In the genomic region with DNA sequence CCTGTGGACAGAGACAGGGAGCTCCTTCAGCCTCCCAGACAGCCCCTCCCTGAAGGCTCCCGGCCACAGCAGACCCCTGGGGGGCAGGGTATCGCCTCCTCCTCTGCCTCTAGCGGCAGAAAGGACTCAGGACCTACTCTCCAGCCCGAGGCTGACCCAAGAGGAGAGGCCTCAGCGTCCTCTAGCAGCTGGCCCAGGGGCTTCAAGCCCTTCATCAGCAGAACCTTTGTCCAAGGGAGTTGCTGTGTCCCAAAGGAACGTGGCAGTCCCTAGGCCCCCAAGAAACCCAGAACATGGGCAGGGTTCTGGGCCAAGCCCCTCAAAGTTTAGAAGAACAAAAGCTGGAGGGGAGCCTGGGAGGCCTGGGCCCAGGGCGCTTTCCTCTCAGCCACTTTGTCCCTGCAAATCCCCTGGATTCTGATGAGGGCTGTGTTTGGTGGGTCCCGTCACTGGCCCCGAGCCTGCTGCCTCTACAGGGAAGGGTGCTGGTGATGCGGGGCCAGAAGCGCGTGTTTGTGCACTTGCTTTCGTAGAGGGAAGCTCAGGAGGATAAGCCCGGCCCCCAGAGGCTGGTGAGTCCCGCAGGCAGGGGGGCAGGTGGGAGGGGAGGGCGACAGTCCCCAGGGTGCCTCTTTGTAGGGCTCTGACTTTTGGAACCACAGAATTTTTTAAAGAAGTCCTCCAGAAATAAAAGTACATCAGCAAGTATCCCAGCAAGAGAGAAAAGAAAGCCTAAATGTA, we compare ENCODE assay signal across 14 cellular contexts. TPM values are rescaled to one million over a fixed set of nuclear protein-coding genes. Genes with fewer than 3 reads are reported as not detected.
A peak's percentile ranks its signal among the peaks of the same experiment; 100 is the strongest.
DNase-seq lines count a peak whose midpoint lies in the region; ATAC-seq, FAIRE-seq and TF ChIP-seq lines count a peak whose summit lies in the region.
"Had no signal": no experiment of that assay in that cellular context is flagged by ENCODE, and none has a peak within 500 bp of the region (broad histone marks: within the 10 kb centered on the region; RNA-seq: fewer than 3 reads in every experiment).

No MANE protein-coding gene starts in this region.

- no peak overlapping the region for H3K27ac ChIP-seq in HepG2 (ENCODE audit: extremely low read length, insufficient read depth, low read length)
- H3K27ac ChIP-seq in right lobe of liver = no peak overlapping the region
- H3K27ac ChIP-seq in mesenchymal stem cell (ENCODE audit: low read length, poor library complexity, severe bottlenecking) = no peak overlapping the region
- H3K27ac ChIP-seq in upper lobe of left lung = peak overlapping the region; percentile 33 to 75 (median 50)
- H3K27ac ChIP-seq: parathyroid adenoma had no signal

- H3K4me3 Mint-ChIP-seq in activated naive CD8-positive, alpha-beta T cell = peak overlapping the region; percentile 13
- H3K4me3 Mint-ChIP-seq: activated CD4-positive, alpha-beta T cell treated with anti-CD3 and anti-CD28 coated beads, Interleukin-2, amount 10 ng/mL, durations not matched to agents 7 days and 5 days; HFFc6 had no signal

- no TSS peak for BruUV-seq in HepG2 (replicated peaks; lab: Mats Ljungman, UMichigan)

- TF ChIP-seq EP300 in HepG2 (IDR thresholded peaks at IDR 0.05; ENCODE audit: low read depth in 2 of 2, low read length in 2 of 2) (no peak), HepG2 (CRISPR knock-in tag; IDR thresholded peaks at IDR 0.05; ENCODE audit: borderline replicate concordance) (no peak), upper lobe of left lung (IDR thresholded peaks at IDR 0.05) (no peak)

- peak overlapping the region; percentile 43 to 58 (median 57) for H3K4me3 ChIP-seq in HepG2 (replicated peaks in 1 of 3; ENCODE audit: insufficient read depth in 1 of 3, low read depth in 2 of 3, low read length in 3 of 3)
- H3K4me3 ChIP-seq in right lobe of liver = no peak overlapping the region
- H3K4me3 ChIP-seq in mesenchymal stem cell (ENCODE audit: insufficient read depth in 1 of 2, low read depth in 1 of 2, low read length in 2 of 2) = peak overlapping the region in 1 of 2 experiments; percentile 45
- H3K4me3 ChIP-seq in upper lobe of left lung = no peak overlapping the region

- H3K23ac ChIP-seq in mesenchymal stem cell (ENCODE audit: low read length in 2 of 2) = no peak overlapping the region

- no peaks in the 10 kb centered on the region for H3K27me3 Mint-ChIP-seq in activated naive CD8-positive, alpha-beta T cell
- H3K27me3 Mint-ChIP-seq: activated CD4-positive, alpha-beta T cell treated with anti-CD3 and anti-CD28 coated beads, Interleukin-2, amount 10 ng/mL, durations not matched to agents 7 days and 5 days had no signal

- no peaks in the 10 kb centered on the region for H3K27me3 ChIP-seq in HepG2 (ENCODE audit: control insufficient read depth in 1 of 2, insufficient read depth in 2 of 2, low read length in 2 of 2)
- H3K27me3 ChIP-seq in right lobe of liver = no peaks in the 10 kb centered on the region
- peaks cover 56 to 64% of the 10 kb centered on the region in 2 experiments for H3K27me3 ChIP-seq in mesenchymal stem cell (ENCODE audit: control insufficient read depth in 1 of 2, insufficient read depth in 1 of 2, low read length in 2 of 2)
- H3K27me3 ChIP-seq in upper lobe of left lung = no peaks in the 10 kb centered on the region

- DNase-seq in HepG2 (ENCODE audit: low spot score) (peak; percentile 36), right lobe of liver (no peak), mesenchymal stem cell (no peak), upper lobe of left lung (peak; percentile 48 to 49)
- DNase-seq: activated CD4-positive, alpha-beta T cell treated with anti-CD3 and anti-CD28 coated beads, Interleukin-2, amount 10 ng/mL, durations not matched to agents 7 days and 5 days; activated effector memory CD4-positive, alpha-beta T cell treated with anti-CD3 and anti-CD28 coated beads, Interleukin-2, amount 50 U/mL, for 16 hours; HFFc6; NCI-H1048; T-helper 1 cell had no signal

- H3K4me2 ChIP-seq in HepG2 (ENCODE audit: low read depth, low read length) (peak overlapping the region; percentile 72), mesenchymal stem cell (ENCODE audit: low read length, poor library complexity, severe bottlenecking) (no peak overlapping the region)

- CTCF ChIA-PET in HepG2 (lab: Yijun Ruan, JAX; ENCODE audit: low intra/inter-chr PET ratio, low total read pairs) = no interaction called here

- TF ChIP-seq POLR2A in HepG2 (IDR thresholded peaks at IDR 0.05; ENCODE audit: insufficient read depth in 1 of 2, low read depth in 2 of 2, low read length in 2 of 2) (no peak), right lobe of liver (IDR thresholded peaks at IDR 0.05) (no peak), upper lobe of left lung (IDR thresholded peaks at IDR 0.05) (no peak)

- peaks cover 5% of the 10 kb centered on the region for H3K36me3 Mint-ChIP-seq in activated naive CD8-positive, alpha-beta T cell

- no peak overlapping the region for H3K14ac ChIP-seq in mesenchymal stem cell (ENCODE audit: low read length in 2 of 2)

- no peak overlapping the region for H2BK15ac ChIP-seq in mesenchymal stem cell (ENCODE audit: low read depth, poor library complexity, severe bottlenecking)

- H2AFZ ChIP-seq in HepG2 (ENCODE audit: low read length) (no peak overlapping the region), mesenchymal stem cell (ENCODE audit: low read depth, low read length) (no peak overlapping the region)
- H2AFZ ChIP-seq: parathyroid adenoma had no signal

- peaks cover 0 to 3% of the 10 kb centered on the region in 2 experiments; a peak in 3 of 5 replicates for H3K36me3 ChIP-seq in HepG2 (replicated peaks in 1 of 2; ENCODE audit: control insufficient read depth in 1 of 2, insufficient read depth in 2 of 2, low read length in 2 of 2)
- no peaks in the 10 kb centered on the region for H3K36me3 ChIP-seq in right lobe of liver
- H3K36me3 ChIP-seq in mesenchymal stem cell (ENCODE audit: control insufficient read depth in 1 of 2, insufficient read depth in 2 of 2, low read depth in 1 of 2, low read length in 2 of 2) = no peaks in the 10 kb centered on the region
- H3K36me3 ChIP-seq in upper lobe of left lung = peaks cover 0 to 2% (median 1%) of the 10 kb centered on the region in 4 donors

- no peak overlapping the region for H4K91ac ChIP-seq in mesenchymal stem cell (ENCODE audit: low read length)

- peak; percentile 32; the same call in 1 of the 2 replicates for TF ChIP-seq RAD21 in HepG2 (CRISPR knock-in tag; IDR thresholded peaks at IDR 0.05)

- H3K9me3 ChIP-seq in HepG2 (ENCODE audit: low read length) (no peaks in the 10 kb centered on the region), right lobe of liver (no peaks in the 10 kb centered on the region), mesenchymal stem cell (ENCODE audit: control insufficient read depth, low read length) (no peaks in the 10 kb centered on the region), upper lobe of left lung (no peaks in the 10 kb centered on the region)

- no peaks in the 10 kb centered on the region for H4K20me1 ChIP-seq in HepG2 (ENCODE audit: insufficient read depth, low read length)

- H2BK12ac ChIP-seq in mesenchymal stem cell (ENCODE audit: low read length in 2 of 2) = no peak overlapping the region

- no peak overlapping the region for H2AK5ac ChIP-seq in mesenchymal stem cell (ENCODE audit: low read length, severe bottlenecking)

- no peak overlapping the region for H2BK120ac ChIP-seq in mesenchymal stem cell (ENCODE audit: low read depth, low read length)

- FAIRE-seq in HepG2 (lab: Jason Lieb, UNC) = no peak

- POLR2A ChIA-PET in HepG2 (lab: Yijun Ruan, JAX) = interaction anchor here (0.8 to 2.5 kb wide), 10 partner anchors 9 to 105 kb away, joined by 3 to 17 read pairs (median 6); a partner anchor contains a TSS

- H3K4ac ChIP-seq in mesenchymal stem cell (ENCODE audit: low read depth in 1 of 2, low read length in 2 of 2) = no peak overlapping the region

- H3K4me1 Mint-ChIP-seq in activated naive CD8-positive, alpha-beta T cell (ENCODE audit: low read depth) = peaks cover 50% of the 10 kb centered on the region

- peak overlapping the region; percentile 68 for H3K27ac Mint-ChIP-seq in activated naive CD8-positive, alpha-beta T cell
- H3K27ac Mint-ChIP-seq: activated CD4-positive, alpha-beta T cell treated with anti-CD3 and anti-CD28 coated beads, Interleukin-2, amount 10 ng/mL, durations not matched to agents 7 days and 5 days; HFFc6 had no signal

- in situ Hi-C loops in HepG2 (cut with HindIII; ENCODE audit: extremely low pct_ligation_motif_present, low pct_unique_long_range_greater_than_20kb) = no loop called here

- H3K18ac ChIP-seq in mesenchymal stem cell (ENCODE audit: low read depth in 1 of 2, low read length in 2 of 2) = no peak overlapping the region

- ATAC-seq in HepG2 = peak; percentile 62
- ATAC-seq in right lobe of liver = no peak
- ATAC-seq in upper lobe of left lung (ENCODE audit: low FRiP score in 2 of 2) = no peak
- ATAC-seq in GM19467 (IDR thresholded peaks at IDR 0.05; ENCODE audit: unreplicated experiment) = no peak
- no peak for ATAC-seq in GM18502 (IDR thresholded peaks at IDR 0.05; ENCODE audit: poor library complexity, unreplicated experiment)
- ATAC-seq in GM21619 (IDR thresholded peaks at IDR 0.05; ENCODE audit: unreplicated experiment) = no peak

- intact Hi-C loops in HepG2 (cut with micrococcal nuclease; ENCODE audit: unreplicated experiment) (loop anchor here (1.0 kb wide), 1 partner anchor 15 kb away; no protein-coding TSS in a partner anchor), right lobe of liver (cut with DNase I) (loop anchor here in 1 of 2 donors (10.0 kb wide), 1 partner anchor 103 kb away; a partner anchor contains a TSS)

- no peaks in the 10 kb centered on the region for H3K79me1 ChIP-seq in mesenchymal stem cell (replicated peaks; ENCODE audit: low read length, poor library complexity, severe bottlenecking)

- peaks cover 81% of the 10 kb centered on the region for H3K4me1 ChIP-seq in HepG2 (ENCODE audit: insufficient read depth, low read length)
- H3K4me1 ChIP-seq in right lobe of liver = peaks cover 1 to 25% (median 12%) of the 10 kb centered on the region in 4 donors
- H3K4me1 ChIP-seq in mesenchymal stem cell (ENCODE audit: control insufficient read depth, insufficient read depth, low read depth, low read length) = peaks cover 12% of the 10 kb centered on the region
- peaks cover 33 to 60% (median 47%) of the 10 kb centered on the region in 4 donors for H3K4me1 ChIP-seq in upper lobe of left lung
- H3K4me1 ChIP-seq: parathyroid adenoma had no signal

- no peak overlapping the region for H2BK5ac ChIP-seq in mesenchymal stem cell (ENCODE audit: low read depth, low read length, poor library complexity, severe bottlenecking)

- H3K9me3 Mint-ChIP-seq in activated naive CD8-positive, alpha-beta T cell (ENCODE audit: low read depth) = no peaks in the 10 kb centered on the region
- H3K9me3 Mint-ChIP-seq: HFFc6 had no signal

- WGBS in HepG2 (ENCODE audit: low lambda C conversion rate) = 14% methylated on average over 13 of the region's 16 CpGs
- 68% methylated on average over 6 of the region's 16 CpGs for WGBS in right lobe of liver (ENCODE audit: insufficient coverage, low coverage, low lambda C conversion rate, missing lambda C conversion rate)
- WGBS in mesenchymal stem cell = 51% methylated on average over 15 of the region's 16 CpGs
- 68 to 78% methylated on average over 12 to 16 of the region's 16 CpGs for WGBS in upper lobe of left lung, 2 donors

- H4K8ac ChIP-seq in mesenchymal stem cell (ENCODE audit: low read length) = no peak overlapping the region

- no peaks in the 10 kb centered on the region for H3K79me2 ChIP-seq in HepG2 (ENCODE audit: insufficient read depth, low read length)
- H3K79me2 ChIP-seq: parathyroid adenoma had no signal

- H3K9ac ChIP-seq in HepG2 (ENCODE audit: insufficient read depth, low read depth, low read length) (peak overlapping the region; percentile 55), mesenchymal stem cell (ENCODE audit: low read length) (peak overlapping the region; percentile 0)
- H3K9ac ChIP-seq: parathyroid adenoma had no signal

- TF ChIP-seq CTCF in HepG2 (CRISPR knock-in tag; IDR thresholded peaks at IDR 0.05) (peak; percentile 53), right lobe of liver (IDR thresholded peaks at IDR 0.05) (no peak), upper lobe of left lung (IDR thresholded peaks at IDR 0.05) (no peak)

RNA-seq across cellular contexts. Expression of a gene that starts 13.3 kb away (rescaled TPM):
- 1.6 and 4.2 TPM in 2 replicates for total RNA-seq in HepG2 (2016; rRNA removed; fragmentation: Illumina TruSeq; extraction: Trizol)
- 0.71 and 0.91 TPM in 2 replicates for total RNA-seq in HepG2 (2016; cell fraction: cytosol; rRNA removed; fragmentation: Illumina TruSeq; extraction: Trizol; ENCODE audit: low read depth)
- 2.3 and 3.5 TPM in 2 replicates for total RNA-seq in HepG2 (2016; cell fraction: insoluble cytoplasmic fraction; rRNA removed; fragmentation: Illumina TruSeq; extraction: Trizol)
- total RNA-seq in HepG2 (2016; cell fraction: membrane; rRNA removed; fragmentation: Illumina TruSeq; extraction: Trizol) = 1.2 and 1.9 TPM in 2 replicates
- total RNA-seq in HepG2 (2016; cell fraction: nucleus; rRNA removed; fragmentation: Illumina TruSeq; extraction: Trizol) = 6.5 and 6.6 TPM in 2 replicates
- polyA plus RNA-seq in HepG2 (2011; rRNA removed) = 18.0 and 26.4 TPM in 2 replicates
- polyA plus RNA-seq in HepG2 (2011; cell fraction: cytosol; rRNA removed) = 22.3 and 25.2 TPM in 2 replicates
- polyA plus RNA-seq in HepG2 (2011; cell fraction: nucleus; rRNA removed) = 63.6 and 64.3 TPM in 2 replicates
- polyA plus RNA-seq in HepG2 (2012) = 28.1 and 37.9 TPM in 2 replicates
- polyA plus RNA-seq in HepG2 (2016; cell fraction: cytosol; fragmentation: Illumina TruSeq; extraction: Trizol; ENCODE audit: low read depth) = 0.53 and 1.0 TPM in 2 replicates
- polyA plus RNA-seq in HepG2 (2016; cell fraction: insoluble cytoplasmic fraction; fragmentation: Illumina TruSeq; extraction: Trizol; ENCODE audit: low read depth) = 2.2 and 2.5 TPM in 2 replicates
- polyA plus RNA-seq in HepG2 (2016; cell fraction: membrane; fragmentation: Illumina TruSeq; extraction: Trizol; ENCODE audit: low read depth) = 1.3 and 1.5 TPM in 2 replicates
- polyA plus RNA-seq in HepG2 (2016; cell fraction: nucleus; fragmentation: Illumina TruSeq; extraction: Trizol; ENCODE audit: insufficient read depth, low read depth) = 5.9 and 7.0 TPM in 2 replicates
- polyA minus RNA-seq in HepG2 (2011; rRNA and poly(A)+ RNA removed; ENCODE audit: low replicate concordance) = 1.4 and 26.8 TPM in 2 replicates
- 11.9 and 12.6 TPM in 2 replicates for polyA minus RNA-seq in HepG2 (2011; cell fraction: cytosol; rRNA and poly(A)+ RNA removed)
- 10.0 and 14.7 TPM in 2 replicates for polyA minus RNA-seq in HepG2 (2011; cell fraction: nucleus; rRNA and poly(A)+ RNA removed)
- total RNA-seq in right lobe of liver = 10 to 100 TPM; 12.9 to 61.8 (median 36.6) TPM
- polyA plus RNA-seq in mesenchymal stem cell (2013, experiment 1 of 2) = 0.40 TPM
- 0.14 TPM for polyA plus RNA-seq in mesenchymal stem cell (2013, experiment 2 of 2)
- 100 to 1,000 TPM in 5 of 6 donors, 10 to 100 TPM in 1; 73.1 to 435 (median 149) TPM for total RNA-seq in upper lobe of left lung

RNA-seq across cellular contexts. Expression of a gene that starts 32.4 kb away (rescaled TPM):
- total RNA-seq in HepG2 (2016; rRNA removed; fragmentation: Illumina TruSeq; extraction: Trizol) = 47.1 and 51.5 TPM in 2 replicates
- total RNA-seq in HepG2 (2016; cell fraction: cytosol; rRNA removed; fragmentation: Illumina TruSeq; extraction: Trizol; ENCODE audit: low read depth) = 43.4 and 50.9 TPM in 2 replicates
- 51.9 and 55.4 TPM in 2 replicates for total RNA-seq in HepG2 (2016; cell fraction: insoluble cytoplasmic fraction; rRNA removed; fragmentation: Illumina TruSeq; extraction: Trizol)
- total RNA-seq in HepG2 (2016; cell fraction: membrane; rRNA removed; fragmentation: Illumina TruSeq; extraction: Trizol) = 31.2 and 37.8 TPM in 2 replicates
- total RNA-seq in HepG2 (2016; cell fraction: nucleus; rRNA removed; fragmentation: Illumina TruSeq; extraction: Trizol) = 17.3 and 20.5 TPM in 2 replicates
- polyA plus RNA-seq in HepG2 (2011; rRNA removed) = 21.0 and 22.6 TPM in 2 replicates
- 32.4 and 47.0 TPM in 2 replicates for polyA plus RNA-seq in HepG2 (2011; cell fraction: cytosol; rRNA removed)
- polyA plus RNA-seq in HepG2 (2011; cell fraction: nucleus; rRNA removed) = 22.9 and 26.2 TPM in 2 replicates
- polyA plus RNA-seq in HepG2 (2012) = 22.9 TPM in 2 replicates
- 43.3 and 45.1 TPM in 2 replicates for polyA plus RNA-seq in HepG2 (2016; cell fraction: cytosol; fragmentation: Illumina TruSeq; extraction: Trizol; ENCODE audit: low read depth)
- 53.9 and 57.5 TPM in 2 replicates for polyA plus RNA-seq in HepG2 (2016; cell fraction: insoluble cytoplasmic fraction; fragmentation: Illumina TruSeq; extraction: Trizol; ENCODE audit: low read depth)
- polyA plus RNA-seq in HepG2 (2016; cell fraction: membrane; fragmentation: Illumina TruSeq; extraction: Trizol; ENCODE audit: low read depth) = 27.6 and 29.8 TPM in 2 replicates
- 35.4 and 41.4 TPM in 2 replicates for polyA plus RNA-seq in HepG2 (2016; cell fraction: nucleus; fragmentation: Illumina TruSeq; extraction: Trizol; ENCODE audit: insufficient read depth, low read depth)
- 14.1 and 17.2 TPM in 2 replicates for polyA minus RNA-seq in HepG2 (2011; rRNA and poly(A)+ RNA removed; ENCODE audit: low replicate concordance)
- 15.8 and 22.1 TPM in 2 replicates for polyA minus RNA-seq in HepG2 (2011; cell fraction: cytosol; rRNA and poly(A)+ RNA removed)
- polyA minus RNA-seq in HepG2 (2011; cell fraction: nucleus; rRNA and poly(A)+ RNA removed) = 5.8 and 8.6 TPM in 2 replicates
- 10 to 100 TPM; 15.0 to 27.9 (median 17.1) TPM for total RNA-seq in right lobe of liver
- polyA plus RNA-seq in mesenchymal stem cell (2013, experiment 1 of 2) = 14.7 TPM
- polyA plus RNA-seq in mesenchymal stem cell (2013, experiment 2 of 2) = 15.1 TPM
- total RNA-seq in upper lobe of left lung = 10 to 100 TPM in 5 of 6 donors, 1 to 10 TPM in 1; 5.5 to 34.6 (median 22.8) TPM

RNA-seq across cellular contexts. Expression of a gene that starts 33.9 kb away (rescaled TPM):
- total RNA-seq in HepG2 (2016; rRNA removed; fragmentation: Illumina TruSeq; extraction: Trizol) = 89.4 and 161 TPM in 2 replicates
- total RNA-seq in HepG2 (2016; cell fraction: cytosol; rRNA removed; fragmentation: Illumina TruSeq; extraction: Trizol; ENCODE audit: low read depth) = 42.7 and 52.7 TPM in 2 replicates
- total RNA-seq in HepG2 (2016; cell fraction: insoluble cytoplasmic fraction; rRNA removed; fragmentation: Illumina TruSeq; extraction: Trizol) = 93.0 and 159 TPM in 2 replicates
- total RNA-seq in HepG2 (2016; cell fraction: membrane; rRNA removed; fragmentation: Illumina TruSeq; extraction: Trizol) = 72.6 and 73.1 TPM in 2 replicates
- 137 and 161 TPM in 2 replicates for total RNA-seq in HepG2 (2016; cell fraction: nucleus; rRNA removed; fragmentation: Illumina TruSeq; extraction: Trizol)
- polyA plus RNA-seq in HepG2 (2011; rRNA removed) = 700 and 734 TPM in 2 replicates
- 548 and 662 TPM in 2 replicates for polyA plus RNA-seq in HepG2 (2011; cell fraction: cytosol; rRNA removed)
- polyA plus RNA-seq in HepG2 (2011; cell fraction: nucleus; rRNA removed) = 529 and 555 TPM in 2 replicates
- 435 and 453 TPM in 2 replicates for polyA plus RNA-seq in HepG2 (2012)
- polyA plus RNA-seq in HepG2 (2016; cell fraction: cytosol; fragmentation: Illumina TruSeq; extraction: Trizol; ENCODE audit: low read depth) = 22.2 and 24.3 TPM in 2 replicates
- 90.0 and 95.3 TPM in 2 replicates for polyA plus RNA-seq in HepG2 (2016; cell fraction: insoluble cytoplasmic fraction; fragmentation: Illumina TruSeq; extraction: Trizol; ENCODE audit: low read depth)
- polyA plus RNA-seq in HepG2 (2016; cell fraction: membrane; fragmentation: Illumina TruSeq; extraction: Trizol; ENCODE audit: low read depth) = 47.9 and 49.9 TPM in 2 replicates
- polyA plus RNA-seq in HepG2 (2016; cell fraction: nucleus; fragmentation: Illumina TruSeq; extraction: Trizol; ENCODE audit: insufficient read depth, low read depth) = 267 and 281 TPM in 2 replicates
- 110 and 581 TPM in 2 replicates for polyA minus RNA-seq in HepG2 (2011; rRNA and poly(A)+ RNA removed; ENCODE audit: low replicate concordance)
- 491 and 595 TPM in 2 replicates for polyA minus RNA-seq in HepG2 (2011; cell fraction: cytosol; rRNA and poly(A)+ RNA removed)
- 203 and 242 TPM in 2 replicates for polyA minus RNA-seq in HepG2 (2011; cell fraction: nucleus; rRNA and poly(A)+ RNA removed)
- 100 to 1,000 TPM in 3 of 6 experiments, 10 to 100 TPM in 3; 54.3 to 195 (median 140) TPM for total RNA-seq in right lobe of liver
- 262 TPM for polyA plus RNA-seq in mesenchymal stem cell (2013, experiment 1 of 2)
- polyA plus RNA-seq in mesenchymal stem cell (2013, experiment 2 of 2) = 266 TPM
- 100 to 1,000 TPM; 150 to 316 (median 247) TPM for total RNA-seq in upper lobe of left lung

Comparison
In these comparisons a context has a peak if more than half of its experiments do, and no peak if none do; other contexts are left out.
1. DNase-seq: peak in HepG2 (single experiment) and upper lobe of left lung (2 of 2); none in right lobe of liver (0 of 3) and mesenchymal stem cell (single experiment).
2. H3K4me3 ChIP-seq: peak in HepG2 (3 of 3); none in right lobe of liver (0 of 3) and upper lobe of left lung (0 of 4).
3. H3K27ac ChIP-seq: peak in upper lobe of left lung (4 of 4); none in HepG2 (single experiment), right lobe of liver (0 of 3) and mesenchymal stem cell (single experiment).